39 cellular contexts compared by ENCODE assay signal in genomic region chr1:40556121-40556520, GRCh38.
"Had no signal": no experiment of that assay in that cellular context is flagged by ENCODE, and none has a peak within 500 bp of the region (broad histone marks: within the 10 kb centered on the region; RNA-seq: fewer than 3 reads in every experiment).

No MANE protein-coding gene starts in this region.

- H3K4me3 ChIP-seq: adrenal gland, ascending aorta, body of pancreas, breast epithelium, cardiac muscle cell had no signal

- H3K9me3 ChIP-seq: adrenal gland, ascending aorta, body of pancreas, breast epithelium had no signal

- H3K27me3 ChIP-seq: adrenal gland, ascending aorta, body of pancreas, brain microvascular endothelial cell, breast epithelium had no signal

- ATAC-seq: activated naive CD4-positive, alpha-beta T cell treated with anti-CD3 and anti-CD28 coated beads, Interleukin-2, amount 50 U/mL, for 72 hours; activated naive CD8-positive, alpha-beta T cell treated with anti-CD3 and anti-CD28 coated beads, Interleukin-2, amount 50 U/mL, for 24 hours; activated T-cell treated with anti-CD3 and anti-CD28 coated beads, Interleukin-2, amount 50 U/mL, for 4 hours; activated T-cell treated with anti-CD3 and anti-CD28 coated beads, Interleukin-2, amount 50 U/mL, for 72 hours; activated T-helper 17 cell treated with anti-CD3 and anti-CD28 coated beads, Interleukin-2, amount 50 U/mL, for 72 hours; body of pancreas had no signal

- FAIRE-seq: astrocyte, bronchial epithelial cell had no signal

- H3K27ac Mint-ChIP-seq: activated naive CD4-positive, alpha-beta T cell treated with anti-CD3 and anti-CD28 coated beads for 36 hours; activated naive CD4-positive, alpha-beta T cell treated with anti-CD3 and anti-CD28 coated beads, Interleukin-2, amount 10 ng/mL, durations not matched to agents 7 days and 5 days; activated naive CD4-positive, alpha-beta T cell treated with anti-CD3 and anti-CD28 coated beads, Interleukin-2, amount 50 U/mL, for 24 hours; activated naive CD4-positive, alpha-beta T cell treated with anti-CD3 and anti-CD28 coated beads, Interleukin-2, amount 50 U/mL, for 72 hours; activated naive CD8-positive, alpha-beta T cell; activated naive CD8-positive, alpha-beta T cell treated with anti-CD3 and anti-CD28 coated beads for 36 hours; activated naive CD8-positive, alpha-beta T cell treated with anti-CD3 and anti-CD28 coated beads, Interleukin-2, amount 10 ng/mL, durations not matched to agents 7 days and 5 days; activated naive CD8-positive, alpha-beta T cell treated with anti-CD3 and anti-CD28 coated beads, Interleukin-2, amount 50 U/mL, for 24 hours; activated T-cell treated with anti-CD3 and anti-CD28 coated beads, Interleukin-2, amount 50 U/mL, for 24 hours; activated T-cell treated with anti-CD3 and anti-CD28 coated beads, Interleukin-2, amount 50 U/mL, for 72 hours; activated T-helper 1 cell treated with anti-CD3 and anti-CD28 coated beads, Interleukin-12 subunit alpha, Interleukin-12 subunit beta, Interleukin-2, Interleukin-4 antibody, amounts not matched to agents 30 ng/mL and 10 ng/mL and 1 ng/mL, durations not matched to agents 14 hours and 24 hours and 36 hours; activated T-helper 17 cell treated with anti-CD3 and anti-CD28 coated beads, Interleukin-2, amount 50 U/mL, for 72 hours; activated T-helper 2 cell treated with anti-CD3 and anti-CD28 coated beads, Interferon-gamma antibody, Interleukin-2, Interleukin-4, amounts not matched to agents 10 μg/mL and 5 μg/mL and 100 μg/mL, durations not matched to agents 14 hours and 24 hours and 36 hours; brain had no signal

- H3K27ac ChIP-seq: adrenal gland, ascending aorta, body of pancreas, brain microvascular endothelial cell, breast epithelium, cardiac muscle cell had no signal

- DNase-seq: activated effector memory CD4-positive, alpha-beta T cell treated with anti-CD3 and anti-CD28 coated beads, Interleukin-2, amount 50 U/mL, for 16 hours; activated effector memory CD4-positive, alpha-beta T cell treated with Interleukin-2 at 50 U/mL for 16 hours; activated gamma-delta T cell; activated gamma-delta T cell treated with Interleukin-2 at 50 U/mL for 16 hours; activated naive CD4-positive, alpha-beta T cell; activated naive CD4-positive, alpha-beta T cell treated with anti-CD3 and anti-CD28 coated beads for 36 hours; activated naive CD4-positive, alpha-beta T cell treated with anti-CD3 and anti-CD28 coated beads, Interleukin-2, amount 10 ng/mL, durations not matched to agents 7 days and 5 days; activated naive CD4-positive, alpha-beta T cell treated with anti-CD3 and anti-CD28 coated beads, Interleukin-2, amount 50 U/mL, for 16 hours; activated naive CD4-positive, alpha-beta T cell treated with Interleukin-2 at 50 U/mL for 16 hours; activated naive CD8-positive, alpha-beta T cell treated with anti-CD3 and anti-CD28 coated beads for 36 hours; activated naive CD8-positive, alpha-beta T cell treated with anti-CD3 and anti-CD28 coated beads, Interleukin-2, amount 10 ng/mL, durations not matched to agents 7 days and 5 days; activated naive CD8-positive, alpha-beta T cell treated with anti-CD3 and anti-CD28 coated beads, Interleukin-2, amount 50 U/mL, for 24 hours; activated T-cell treated with anti-CD3 and anti-CD28 coated beads, Interleukin-2, amount 50 U/mL, for 24 hours; activated T-cell treated with anti-CD3 and anti-CD28 coated beads, Interleukin-2, amount 50 U/mL, for 4 hours; activated T-cell treated with anti-CD3 and anti-CD28 coated beads, Interleukin-2, amount 50 U/mL, for 48 hours; activated T-cell treated with anti-CD3 and anti-CD28 coated beads, Interleukin-2, amount 50 U/mL, for 72 hours; adrenal gland; amniotic stem cell; amygdala; anterior cingulate cortex; aorta; body of pancreas; brain microvascular endothelial cell; caudate nucleus; central memory CD4-positive, alpha-beta T cell; cerebellar nuclear complex had no signal

- H3K4me3 Mint-ChIP-seq: activated naive CD4-positive, alpha-beta T cell treated with anti-CD3 and anti-CD28 coated beads for 36 hours; activated naive CD4-positive, alpha-beta T cell treated with anti-CD3 and anti-CD28 coated beads, Interleukin-2, amount 10 ng/mL, durations not matched to agents 7 days and 5 days; activated naive CD4-positive, alpha-beta T cell treated with anti-CD3 and anti-CD28 coated beads, Interleukin-2, amount 50 U/mL, for 24 hours; activated naive CD8-positive, alpha-beta T cell; activated naive CD8-positive, alpha-beta T cell treated with anti-CD3 and anti-CD28 coated beads for 36 hours; activated naive CD8-positive, alpha-beta T cell treated with anti-CD3 and anti-CD28 coated beads, Interleukin-2, amount 10 ng/mL, durations not matched to agents 7 days and 5 days; activated naive CD8-positive, alpha-beta T cell treated with anti-CD3 and anti-CD28 coated beads, Interleukin-2, amount 50 U/mL, for 24 hours; activated T-cell treated with anti-CD3 and anti-CD28 coated beads, Interleukin-2, amount 50 U/mL, for 24 hours; activated T-cell treated with anti-CD3 and anti-CD28 coated beads, Interleukin-2, amount 50 U/mL, for 4 hours; activated T-cell treated with anti-CD3 and anti-CD28 coated beads, Interleukin-2, amount 50 U/mL, for 72 hours; activated T-helper 1 cell treated with anti-CD3 and anti-CD28 coated beads, Interleukin-12 subunit alpha, Interleukin-12 subunit beta, Interleukin-2, Interleukin-4 antibody, amounts not matched to agents 30 ng/mL and 10 ng/mL and 1 ng/mL, durations not matched to agents 14 hours and 24 hours and 36 hours; activated T-helper 17 cell treated with anti-CD3 and anti-CD28 coated beads, Interleukin-2, amount 50 U/mL, for 72 hours; brain; central memory CD8-positive, alpha-beta T cell had no signal

- H3K4me1 ChIP-seq: adrenal gland, ascending aorta, body of pancreas, breast epithelium had no signal

- H3K36me3 Mint-ChIP-seq: activated naive CD4-positive, alpha-beta T cell treated with anti-CD3 and anti-CD28 coated beads, Interleukin-2, amount 50 U/mL, for 72 hours; activated naive CD8-positive, alpha-beta T cell; activated naive CD8-positive, alpha-beta T cell treated with anti-CD3 and anti-CD28 coated beads for 36 hours; activated naive CD8-positive, alpha-beta T cell treated with anti-CD3 and anti-CD28 coated beads, Interleukin-2, amount 10 ng/mL, durations not matched to agents 7 days and 5 days; brain had no signal

- H3K9me3 Mint-ChIP-seq: activated naive CD4-positive, alpha-beta T cell treated with anti-CD3 and anti-CD28 coated beads, Interleukin-2, amount 50 U/mL, for 24 hours; activated naive CD4-positive, alpha-beta T cell treated with anti-CD3 and anti-CD28 coated beads, Interleukin-2, amount 50 U/mL, for 72 hours; activated naive CD8-positive, alpha-beta T cell treated with anti-CD3 and anti-CD28 coated beads for 36 hours; activated naive CD8-positive, alpha-beta T cell treated with anti-CD3 and anti-CD28 coated beads, Interleukin-2, amount 50 U/mL, for 24 hours; activated T-cell treated with anti-CD3 and anti-CD28 coated beads, Interleukin-2, amount 50 U/mL, for 4 hours; activated T-cell treated with anti-CD3 and anti-CD28 coated beads, Interleukin-2, amount 50 U/mL, for 72 hours; activated T-helper 17 cell treated with anti-CD3 and anti-CD28 coated beads, Interleukin-2, amount 50 U/mL, for 72 hours; central memory CD8-positive, alpha-beta T cell had no signal

- H3K36me3 ChIP-seq: adrenal gland, ascending aorta, brain microvascular endothelial cell, breast epithelium, cardiac muscle cell had no signal

- H3K27me3 Mint-ChIP-seq: activated naive CD4-positive, alpha-beta T cell treated with anti-CD3 and anti-CD28 coated beads, Interleukin-2, amount 50 U/mL, for 24 hours; activated naive CD8-positive, alpha-beta T cell; activated naive CD8-positive, alpha-beta T cell treated with anti-CD3 and anti-CD28 coated beads for 36 hours; activated naive CD8-positive, alpha-beta T cell treated with anti-CD3 and anti-CD28 coated beads, Interleukin-2, amount 10 ng/mL, durations not matched to agents 7 days and 5 days; brain had no signal

- H3K4me1 Mint-ChIP-seq: activated naive CD4-positive, alpha-beta T cell treated with anti-CD3 and anti-CD28 coated beads, Interleukin-2, amount 10 ng/mL, durations not matched to agents 7 days and 5 days; activated naive CD4-positive, alpha-beta T cell treated with anti-CD3 and anti-CD28 coated beads, Interleukin-2, amount 50 U/mL, for 24 hours; activated naive CD8-positive, alpha-beta T cell treated with anti-CD3 and anti-CD28 coated beads for 36 hours; activated naive CD8-positive, alpha-beta T cell treated with anti-CD3 and anti-CD28 coated beads, Interleukin-2, amount 10 ng/mL, durations not matched to agents 7 days and 5 days; activated naive CD8-positive, alpha-beta T cell treated with anti-CD3 and anti-CD28 coated beads, Interleukin-2, amount 50 U/mL, for 24 hours; activated T-helper 17 cell treated with anti-CD3 and anti-CD28 coated beads, Interleukin-2, amount 50 U/mL, for 72 hours; brain; central memory CD8-positive, alpha-beta T cell had no signal
